Comparison of ENCODE assay signal across 15 cellular contexts in the genomic region with DNA sequence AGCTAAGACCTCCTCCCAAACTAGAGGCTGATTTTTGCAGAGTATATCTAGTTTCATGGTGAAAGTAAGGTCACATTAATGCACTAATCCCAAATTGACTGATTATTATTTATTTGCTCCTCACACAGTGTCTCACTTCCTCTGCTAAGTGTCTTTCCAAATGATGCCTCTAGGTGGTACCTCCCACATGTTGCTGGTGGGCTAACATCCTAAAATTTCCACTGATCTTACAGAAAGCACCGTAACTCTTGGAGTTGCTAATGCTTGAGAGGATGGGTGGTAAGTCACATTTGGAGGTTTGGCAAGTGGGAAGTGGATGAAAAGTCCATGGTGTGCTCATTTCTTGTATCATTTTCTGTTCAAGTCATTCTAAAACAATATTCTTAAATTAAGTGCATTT.
A peak's percentile ranks its signal among the peaks of the same experiment; 100 is the strongest.
DNase-seq lines count a peak whose midpoint lies in the region; ATAC-seq and TF ChIP-seq lines count a peak whose summit lies in the region.
"Had no signal": no experiment of that assay in that cellular context is flagged by ENCODE, and none has a peak within 500 bp of the region (broad histone marks: within the 10 kb centered on the region; RNA-seq: fewer than 3 reads in every experiment).

No MANE protein-coding gene starts in this region.

- DNase-seq in DMS 273 (lab: John Stamatoyannopoulos, UW; ENCODE audit: unreplicated experiment): peak; percentile 2
- DNase-seq in DMS 273 treated with DMSO at 0.1 percent for 48 hours (lab: John Stamatoyannopoulos, UW): no peak
- peak; percentile 38 for DNase-seq in H7
- DNase-seq in RWPE2 (ENCODE audit: low spot score): no peak
- peak; percentile 24 for DNase-seq in iPS-NIHi7 (ENCODE audit: extremely low spot score)
- no peak for DNase-seq in germinal center (ENCODE audit: low spot score)
- DNase-seq: 8988T; activated CD4-positive, alpha-beta T cell treated with anti-CD3 and anti-CD28 coated beads for 4 hours; activated T-cell treated with anti-CD3 and anti-CD28 coated beads, Interleukin-2, amount 50 U/mL, for 72 hours; amniotic stem cell; NCI-H2081; NK-92 treated with Interleukin-12 subunit alpha and Interleukin-12 subunit beta, amount 100 ng/mL, for 24 hours had no signal

- H3K4me1 ChIP-seq in RWPE2 (ENCODE audit: insufficient read depth, poor library complexity, severe bottlenecking): no peaks in the 10 kb centered on the region

- TF ChIP-seq CTCF in RWPE2 (IDR thresholded peaks at IDR 0.05; ENCODE audit: poor library complexity, severe bottlenecking): no peak

- no peak overlapping the region for H3K27ac ChIP-seq in RWPE2 (ENCODE audit: poor library complexity, severe bottlenecking)

- H3K27me3 ChIP-seq in H7 (ENCODE audit: control insufficient read depth, insufficient read depth, low read length): no peaks in the 10 kb centered on the region
- no peaks in the 10 kb centered on the region for H3K27me3 ChIP-seq in RWPE2 (ENCODE audit: insufficient read depth, poor library complexity, severe bottlenecking)

- H3K4me3 ChIP-seq in H7 (ENCODE audit: insufficient read depth, low read depth, low read length) (no peak overlapping the region), RWPE2 (ENCODE audit: severe bottlenecking) (no peak overlapping the region)
- H3K4me3 ChIP-seq: smooth muscle cell had no signal

- H3K36me3 ChIP-seq in H7 (replicated peaks; ENCODE audit: control insufficient read depth, insufficient read depth, low read length) (no peaks in the 10 kb centered on the region), RWPE2 (ENCODE audit: low read depth) (no peaks in the 10 kb centered on the region)

- no peaks in the 10 kb centered on the region for H3K9me3 ChIP-seq in RWPE2 (ENCODE audit: severe bottlenecking)

- ATAC-seq in RWPE2 (ENCODE audit: low read depth): 0 out of 3 replicates have a peak, but pooled peaks have one; percentile 33
- no peak for ATAC-seq in HG03439 (IDR thresholded peaks at IDR 0.05; ENCODE audit: unreplicated experiment)
- ATAC-seq in HG03457 (IDR thresholded peaks at IDR 0.05; ENCODE audit: unreplicated experiment): no peak
- ATAC-seq: activated T-cell treated with anti-CD3 and anti-CD28 coated beads, Interleukin-2, amount 50 U/mL, for 72 hours had no signal

Comparison
In these comparisons a context has a peak if more than half of its experiments do, and no peak if none do; other contexts are left out.
1. DNase-seq: peak in DMS 273 (single experiment), H7 (single experiment) and iPS-NIHi7 (single experiment); none in DMS 273 treated with DMSO at 0.1 percent for 48 hours (single experiment), RWPE2 (single experiment) and germinal center (single experiment).